In the genomic region with DNA sequence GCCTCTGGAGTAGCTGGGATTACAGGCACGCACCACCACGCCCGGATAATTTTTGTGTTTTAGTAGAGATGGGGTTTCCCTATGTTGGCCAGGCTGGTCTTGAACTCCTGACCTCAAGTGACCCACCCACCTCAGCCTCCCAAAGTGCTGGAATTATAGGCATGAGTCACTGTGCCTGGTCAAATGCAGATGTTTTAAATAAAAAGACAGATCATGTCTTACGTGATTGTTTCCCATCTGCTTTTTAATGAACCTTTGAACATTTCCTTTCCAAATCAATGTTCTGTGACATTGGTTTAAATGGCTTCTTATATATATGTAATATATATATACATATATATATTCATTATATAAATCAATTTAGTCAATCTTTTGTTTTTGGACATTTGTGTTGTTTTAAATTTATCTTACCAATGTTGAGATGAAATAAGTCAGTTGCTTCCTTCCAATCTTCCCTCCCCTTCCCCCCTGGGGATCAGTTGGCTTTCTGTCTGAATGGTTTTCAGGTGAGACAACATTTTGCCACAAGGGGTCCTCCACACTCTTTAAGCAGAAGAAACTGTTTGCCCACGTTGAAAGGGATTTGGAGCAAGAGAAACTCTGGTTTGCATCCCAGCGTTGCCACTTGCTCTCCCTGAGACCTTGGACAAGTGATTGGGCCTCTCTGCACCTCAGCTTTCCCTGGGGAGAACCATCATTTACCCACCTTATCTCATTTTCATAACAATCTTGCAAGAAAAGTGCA, we compare ENCODE assay signal across 1 cellular context.
TF ChIP-seq lines count a peak whose summit lies in the region.

No MANE protein-coding gene starts in this region.

TF ChIP-seq in K562, 482 proteins besides CTCF, POLR2A, EP300 and RAD21 (continued from another document):
- TF ChIP-seq, protein P1, sequence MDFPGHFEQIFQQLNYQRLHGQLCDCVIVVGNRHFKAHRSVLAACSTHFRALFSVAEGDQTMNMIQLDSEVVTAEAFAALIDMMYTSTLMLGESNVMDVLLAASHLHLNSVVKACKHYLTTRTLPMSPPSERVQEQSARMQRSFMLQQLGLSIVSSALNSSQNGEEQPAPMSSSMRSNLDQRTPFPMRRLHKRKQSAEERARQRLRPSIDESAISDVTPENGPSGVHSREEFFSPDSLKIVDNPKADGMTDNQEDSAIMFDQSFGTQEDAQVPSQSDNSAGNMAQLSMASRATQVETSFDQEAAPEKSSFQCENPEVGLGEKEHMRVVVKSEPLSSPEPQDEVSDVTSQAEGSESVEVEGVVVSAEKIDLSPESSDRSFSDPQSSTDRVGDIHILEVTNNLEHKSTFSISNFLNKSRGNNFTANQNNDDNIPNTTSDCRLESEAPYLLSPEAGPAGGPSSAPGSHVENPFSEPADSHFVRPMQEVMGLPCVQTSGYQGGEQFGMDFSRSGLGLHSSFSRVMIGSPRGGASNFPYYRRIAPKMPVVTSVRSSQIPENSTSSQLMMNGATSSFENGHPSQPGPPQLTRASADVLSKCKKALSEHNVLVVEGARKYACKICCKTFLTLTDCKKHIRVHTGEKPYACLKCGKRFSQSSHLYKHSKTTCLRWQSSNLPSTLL (IDR thresholded peaks at IDR 0.05): no peak
- TF ChIP-seq, protein P2, sequence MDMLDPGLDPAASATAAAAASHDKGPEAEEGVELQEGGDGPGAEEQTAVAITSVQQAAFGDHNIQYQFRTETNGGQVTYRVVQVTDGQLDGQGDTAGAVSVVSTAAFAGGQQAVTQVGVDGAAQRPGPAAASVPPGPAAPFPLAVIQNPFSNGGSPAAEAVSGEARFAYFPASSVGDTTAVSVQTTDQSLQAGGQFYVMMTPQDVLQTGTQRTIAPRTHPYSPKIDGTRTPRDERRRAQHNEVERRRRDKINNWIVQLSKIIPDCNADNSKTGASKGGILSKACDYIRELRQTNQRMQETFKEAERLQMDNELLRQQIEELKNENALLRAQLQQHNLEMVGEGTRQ (CRISPR knock-in tag; IDR thresholded peaks at IDR 0.05): no peak
- TF ChIP-seq, protein P3, sequence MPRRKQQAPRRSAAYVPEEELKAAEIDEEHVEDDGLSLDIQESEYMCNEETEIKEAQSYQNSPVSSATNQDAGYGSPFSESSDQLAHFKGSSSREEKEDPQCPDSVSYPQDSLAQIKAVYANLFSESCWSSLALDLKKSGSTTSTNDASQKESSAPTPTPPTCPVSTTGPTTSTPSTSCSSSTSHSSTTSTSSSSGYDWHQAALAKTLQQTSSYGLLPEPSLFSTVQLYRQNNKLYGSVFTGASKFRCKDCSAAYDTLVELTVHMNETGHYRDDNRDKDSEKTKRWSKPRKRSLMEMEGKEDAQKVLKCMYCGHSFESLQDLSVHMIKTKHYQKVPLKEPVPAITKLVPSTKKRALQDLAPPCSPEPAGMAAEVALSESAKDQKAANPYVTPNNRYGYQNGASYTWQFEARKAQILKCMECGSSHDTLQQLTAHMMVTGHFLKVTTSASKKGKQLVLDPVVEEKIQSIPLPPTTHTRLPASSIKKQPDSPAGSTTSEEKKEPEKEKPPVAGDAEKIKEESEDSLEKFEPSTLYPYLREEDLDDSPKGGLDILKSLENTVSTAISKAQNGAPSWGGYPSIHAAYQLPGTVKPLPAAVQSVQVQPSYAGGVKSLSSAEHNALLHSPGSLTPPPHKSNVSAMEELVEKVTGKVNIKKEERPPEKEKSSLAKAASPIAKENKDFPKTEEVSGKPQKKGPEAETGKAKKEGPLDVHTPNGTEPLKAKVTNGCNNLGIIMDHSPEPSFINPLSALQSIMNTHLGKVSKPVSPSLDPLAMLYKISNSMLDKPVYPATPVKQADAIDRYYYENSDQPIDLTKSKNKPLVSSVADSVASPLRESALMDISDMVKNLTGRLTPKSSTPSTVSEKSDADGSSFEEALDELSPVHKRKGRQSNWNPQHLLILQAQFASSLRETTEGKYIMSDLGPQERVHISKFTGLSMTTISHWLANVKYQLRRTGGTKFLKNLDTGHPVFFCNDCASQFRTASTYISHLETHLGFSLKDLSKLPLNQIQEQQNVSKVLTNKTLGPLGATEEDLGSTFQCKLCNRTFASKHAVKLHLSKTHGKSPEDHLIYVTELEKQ (CRISPR knock-in tag; IDR thresholded peaks at IDR 0.05): no peak
- no peak for TF ChIP-seq SMARCA5 (IDR thresholded peaks at IDR 0.05)
